ENCODE assay signal across 9 cellular contexts in genomic region chr16:19375561-19376158, GRCh38. TPM values are rescaled to one million over a fixed set of nuclear protein-coding genes. Genes with fewer than 3 reads are reported as not detected.
DNase-seq lines count a peak whose midpoint lies in the region; ATAC-seq and TF ChIP-seq lines count a peak whose summit lies in the region.
"Had no signal": no experiment of that assay in that cellular context is flagged by ENCODE, and none has a peak within 500 bp of the region (broad histone marks: within the 10 kb centered on the region; RNA-seq: fewer than 3 reads in every experiment).

No MANE protein-coding gene starts in this region.

- no peaks in the 10 kb centered on the region for H3K27me3 Mint-ChIP-seq in WTC11 (ENCODE audit: low read depth)

- no peaks in the 10 kb centered on the region for H3K4me1 Mint-ChIP-seq in WTC11
- H3K4me1 Mint-ChIP-seq: central memory CD8-positive, alpha-beta T cell had no signal

- DNase-seq in Right ventricle myocardium superior (no peak), Right ventricle myocardium inferior (ENCODE audit: missing footprints) (no peak), NCI-H146 treated with DMSO at 0.1 percent for 48 hours (lab: John Stamatoyannopoulos, UW; ENCODE audit: unreplicated experiment) (peak; percentile 44), WTC11 (ENCODE audit: low spot score) (peak; percentile 59), fibroblast of pulmonary artery (ENCODE audit: low read depth) (peak; percentile 75), omental fat pad (ENCODE audit: low spot score) (no peak), activated gamma-delta T cell treated with Interleukin-2 at 50 U/mL for 16 hours (no peak)

- CTCF ChIA-PET in WTC11 (lab: Charles Lee), result interaction anchor here (1.0 to 1.9 kb wide), 3 partner anchors 57 to 196 kb away, joined by 3 to 13 read pairs (median 7); no protein-coding TSS in a partner anchor

- intact Hi-C loops in Right ventricle myocardium superior (cut with DNase I), result loop anchor here (2.0 kb wide), 1 partner anchor 289 kb away; no protein-coding TSS in a partner anchor
- intact Hi-C loops in Right ventricle myocardium inferior (cut with DNase I), result loop anchor here (1.0 to 10.0 kb wide), 3 partner anchors 211 to 391 kb away; partner anchors contain the start of genes SYT17 and TMC7

- no peaks in the 10 kb centered on the region for H3K36me3 Mint-ChIP-seq in WTC11

- TF ChIP-seq CTCF in WTC11 (IDR thresholded peaks at IDR 0.05), result peak; percentile 82
- peak; percentile 91 for TF ChIP-seq CTCF in fibroblast of pulmonary artery (IDR thresholded peaks at IDR 0.05; ENCODE audit: low read length, missing control alignments)
- peak in 2 of 3 donors; percentile 37 to 85 for TF ChIP-seq CTCF in omental fat pad (IDR thresholded peaks at IDR 0.05)

- ATAC-seq in Right ventricle myocardium superior (ENCODE audit: poor library complexity), result peak; percentile 68
- no peak for ATAC-seq in Right ventricle myocardium inferior
- ATAC-seq in WTC11, result peak; percentile 61
- ATAC-seq in omental fat pad (ENCODE audit: low FRiP score), result peak; percentile 59
- ATAC-seq in GM21423 (IDR thresholded peaks at IDR 0.05; ENCODE audit: unreplicated experiment), result no peak

- H3K4me3 Mint-ChIP-seq in WTC11, result no peak overlapping the region
- H3K4me3 Mint-ChIP-seq: central memory CD8-positive, alpha-beta T cell had no signal

- H3K4me3 ChIP-seq in fibroblast of pulmonary artery (replicated peaks; ENCODE audit: low read depth, low read length), result no peak overlapping the region

- peaks cover 7% of the 10 kb centered on the region; the same call in 1 of the 2 replicates for H3K9me3 Mint-ChIP-seq in WTC11
- H3K9me3 Mint-ChIP-seq: central memory CD8-positive, alpha-beta T cell had no signal

- no peak overlapping the region for H3K27ac Mint-ChIP-seq in WTC11

- POLR2A ChIA-PET in WTC11 (lab: Charles Lee), result no interaction called here

TF ChIP-seq in WTC11, 78 proteins besides CTCF, POLR2A, EP300 and RAD21:
- TF ChIP-seq ZNF263 (CRISPR knock-in tag; IDR thresholded peaks at IDR 0.05; ENCODE audit: low read depth), result no peak
- no peak for TF ChIP-seq CBFB (CRISPR knock-in tag; IDR thresholded peaks at IDR 0.05; ENCODE audit: low read depth)
TF ChIP-seq in WTC11: peak in this region for 0.

RNA-seq across cellular contexts. Expression of gene TMC5, which starts 42.0 kb away (rescaled TPM):
- total RNA-seq in Right ventricle myocardium superior, result not detected
- total RNA-seq in Right ventricle myocardium inferior, result not detected
- 2.1 to 4.6 TPM (median 3.1 TPM) in 3 replicates for total RNA-seq in WTC11 (2021)
- 1 to 10 TPM in 3 of 4 donors, under 1 TPM in 1; 0.47 to 7.1 (median 1.1) TPM for total RNA-seq in omental fat pad

Comparison
In these comparisons a context has a peak if more than half of its experiments do, and no peak if none do; other contexts are left out.
1. ATAC-seq: peak in Right ventricle myocardium superior (single experiment), WTC11 (single experiment) and omental fat pad (single experiment); none in Right ventricle myocardium inferior (single experiment) and GM21423 (single experiment).
2. DNase-seq: peak in NCI-H146 treated with DMSO at 0.1 percent for 48 hours (single experiment), WTC11 (single experiment) and fibroblast of pulmonary artery (single experiment); none in Right ventricle myocardium superior (single experiment), Right ventricle myocardium inferior (single experiment), omental fat pad (single experiment) and activated gamma-delta T cell treated with Interleukin-2 at 50 U/mL for 16 hours (single experiment).
3. Peak in every context shown above with its lines, with median percentiles within 50 percentile points of each other: CTCF ChIP-seq.